In genomic region chr9:79477241-79477830, GRCh38 we compare ENCODE assay signal across 20 cellular contexts.
DNase-seq lines count a peak whose midpoint lies in the region; ATAC-seq, FAIRE-seq and TF ChIP-seq lines count a peak whose summit lies in the region.
"Had no signal": no experiment of that assay in that cellular context is flagged by ENCODE, and none has a peak within 500 bp of the region (broad histone marks: within the 10 kb centered on the region; RNA-seq: fewer than 3 reads in every experiment).

No MANE protein-coding gene starts in this region.

- peak; percentile 64 for DNase-seq in EH (ENCODE audit: low read depth)
- peak; percentile 32 for DNase-seq in astrocyte (ENCODE audit: low read depth)
- peak; percentile 14 for DNase-seq in fibroblast of peridontal ligament (ENCODE audit: extremely low read depth)
- no peak for DNase-seq in pancreas
- no peak for DNase-seq in NCI-H2196 (lab: John Stamatoyannopoulos, UW; ENCODE audit: unreplicated experiment)
- no peak for DNase-seq in stomach
- no peak for DNase-seq in HT-29 (ENCODE audit: low spot score)
- DNase-seq: AML-193; DND-41; H7; HFFc6; MM.1S; NCI-H1092 treated with DMSO at 0.1 percent for 48 hours; NCI-H146; NCI-H2081; NK-92 treated with Interleukin-12 subunit alpha and Interleukin-12 subunit beta, amount 100 ng/mL, for 24 hours; Right ventricle myocardium superior; SK-N-SH had no signal

- no peak overlapping the region for H3K27ac Mint-ChIP-seq in astrocyte (ENCODE audit: unreplicated experiment)
- H3K27ac Mint-ChIP-seq: CD14-positive monocyte, HFFc6 had no signal

- H3K27me3 Mint-ChIP-seq in astrocyte (ENCODE audit: low read depth, unreplicated experiment): peaks cover 2% of the 10 kb centered on the region

- no peak overlapping the region for H3K4me2 ChIP-seq in astrocyte (ENCODE audit: low read length)
- H3K4me2 ChIP-seq: SK-N-SH had no signal

- no peak overlapping the region for H3K4me3 Mint-ChIP-seq in astrocyte (ENCODE audit: unreplicated experiment)
- H3K4me3 Mint-ChIP-seq: CD14-positive monocyte, HFFc6 had no signal

- H3K79me2 ChIP-seq in astrocyte (ENCODE audit: insufficient read depth, low read length): no peaks in the 10 kb centered on the region

- no peaks in the 10 kb centered on the region for H3K9me3 Mint-ChIP-seq in astrocyte (ENCODE audit: unreplicated experiment)
- H3K9me3 Mint-ChIP-seq: HFFc6 had no signal

- H3K4me3 ChIP-seq in astrocyte (ENCODE audit: insufficient read depth, low read depth, low read length) (no peak overlapping the region), pancreas (no peak overlapping the region), stomach (no peak overlapping the region)

- no peaks in the 10 kb centered on the region for H3K4me1 ChIP-seq in astrocyte (ENCODE audit: insufficient read depth, low read length)
- H3K4me1 ChIP-seq in pancreas: peaks cover 5 to 14% (median 8%) of the 10 kb centered on the region in 3 donors
- H3K4me1 ChIP-seq in stomach: peaks cover 0 to 2% (median under 1%) of the 10 kb centered on the region in 4 donors

- H3K4me1 Mint-ChIP-seq in astrocyte (ENCODE audit: low read depth, unreplicated experiment): peaks cover 24% of the 10 kb centered on the region

- intact Hi-C loops in pancreas (cut with DNase I): no loop called here
- intact Hi-C loops in stomach (cut with DNase I; ENCODE audit: low total_unique reads): no loop called here

- WGBS in pancreas, 2 donors: 94% methylated on average over 3 of the region's 3 CpGs
- 87 to 97% (median 90%) methylated on average over 3 of the region's 3 CpGs for whole genome bisulfite sequencing in stomach, 5 donors

- TF ChIP-seq POLR2A in stomach (IDR thresholded peaks at IDR 0.05): no peak

- no peak overlapping the region for H3K9ac ChIP-seq in astrocyte (ENCODE audit: low read length)
- H3K9ac ChIP-seq: SK-N-SH had no signal

- no peaks in the 10 kb centered on the region for H3K36me3 Mint-ChIP-seq in astrocyte (ENCODE audit: low read depth, unreplicated experiment)
- H3K36me3 Mint-ChIP-seq: CD14-positive monocyte had no signal

- ATAC-seq in pancreas: no peak

- no peaks in the 10 kb centered on the region for H4K20me1 ChIP-seq in astrocyte (ENCODE audit: insufficient read depth, low read length)

- no peak overlapping the region for H2AFZ ChIP-seq in astrocyte (ENCODE audit: low read depth, low read length)

- no peak overlapping the region for H3K27ac ChIP-seq in astrocyte (ENCODE audit: low read depth, low read length)
- H3K27ac ChIP-seq in pancreas: no peak overlapping the region
- no peak overlapping the region for H3K27ac ChIP-seq in stomach

- H3K27me3 ChIP-seq in astrocyte (ENCODE audit: insufficient read depth, low read length): no peaks in the 10 kb centered on the region
- H3K27me3 ChIP-seq in pancreas: no peaks in the 10 kb centered on the region
- H3K27me3 ChIP-seq in stomach: no peaks in the 10 kb centered on the region

- FAIRE-seq in astrocyte (lab: Jason Lieb, UNC) (no peak), pancreas (lab: Jason Lieb, UNC) (peak; percentile 23)
- FAIRE-seq: G401.6 had no signal

- H3K9me3 ChIP-seq in astrocyte (ENCODE audit: insufficient read depth, low read depth, low read length) (no peaks in the 10 kb centered on the region), pancreas (no peaks in the 10 kb centered on the region), stomach (no peaks in the 10 kb centered on the region)
- H3K9me3 ChIP-seq: SK-N-SH had no signal

- no peak for TF ChIP-seq CTCF in astrocyte (IDR thresholded peaks at IDR 0.05; ENCODE audit: insufficient read depth, low read depth, low read length)
- no peak for TF ChIP-seq CTCF in pancreas (IDR thresholded peaks at IDR 0.05)
- no peak for TF ChIP-seq CTCF in stomach (IDR thresholded peaks at IDR 0.05)

- H3K36me3 ChIP-seq in astrocyte (ENCODE audit: insufficient read depth, low read length) (no peaks in the 10 kb centered on the region), pancreas (no peaks in the 10 kb centered on the region), stomach (no peaks in the 10 kb centered on the region)

- no peak for TF ChIP-seq EP300 in stomach (IDR thresholded peaks at IDR 0.05)

Comparison
In these comparisons a context has a peak if more than half of its experiments do, and no peak if none do; other contexts are left out.
1. DNase-seq: peak in EH (single experiment), astrocyte (single experiment) and fibroblast of peridontal ligament (single experiment); none in pancreas (0 of 6), NCI-H2196 (single experiment), stomach (single experiment) and HT-29 (single experiment).